Comparison of ENCODE assay signal across 1 cellular context in genomic region chr13:33285420-33286124, GRCh38.
TF ChIP-seq lines count a peak whose summit lies in the region.

Gene STARD13 (minus strand): TSS chr13:33285755. CDS start chr13:33285638, 117 bp downstream.

TF ChIP-seq in HEK293, 187 proteins besides CTCF, POLR2A, EP300 and RAD21 (continued from another document and continues in another):
- no peak for TF ChIP-seq ZBTB11 (tag by site-specific recombination; conservative IDR thresholded peaks at IDR 0.05; ENCODE audit: low read depth)
- TF ChIP-seq ZNF114 (tag by site-specific recombination; IDR thresholded peaks at IDR 0.05) = no peak
- 0 out of 2 replicates have a peak, but pooled peaks have one; percentile 26 for TF ChIP-seq FEZF1 (tag by site-specific recombination; IDR thresholded peaks at IDR 0.05)
- TF ChIP-seq ZNF830 (tag by site-specific recombination; IDR thresholded peaks at IDR 0.05; ENCODE audit: low read depth) = no peak
- peak; percentile 29; the same call in 1 of the 2 replicates for TF ChIP-seq ZNF561 (tag by site-specific recombination; IDR thresholded peaks at IDR 0.05; ENCODE audit: borderline replicate concordance)
- TF ChIP-seq ZNF324 (tag by site-specific recombination; IDR thresholded peaks at IDR 0.05) = 0 out of 2 replicates have a peak, but pooled peaks have one; percentile 11
- TF ChIP-seq ZNF426 (tag by site-specific recombination; IDR thresholded peaks at IDR 0.05) = 0 out of 2 replicates have a peak, but pooled peaks have one; percentile 6
- TF ChIP-seq ZNF416 (tag by site-specific recombination; IDR thresholded peaks at IDR 0.05) = no peak
- TF ChIP-seq ATF2 (tag by site-specific recombination; IDR thresholded peaks at IDR 0.05; ENCODE audit: low read depth) = no peak
- peak; percentile 45; the same call in 1 of the 2 replicates for TF ChIP-seq PRDM10 (tag by site-specific recombination; IDR thresholded peaks at IDR 0.05)
- no peak for TF ChIP-seq ZBTB7A (tag by site-specific recombination; IDR thresholded peaks at IDR 0.05; ENCODE audit: low read depth)
- no peak for TF ChIP-seq ZNF112 (tag by site-specific recombination; IDR thresholded peaks at IDR 0.05)
- TF ChIP-seq PATZ1 (tag by site-specific recombination; IDR thresholded peaks at IDR 0.05) = peak; percentile 42; the same call in 1 of the 2 replicates
- TF ChIP-seq TRIM28 (IDR thresholded peaks at IDR 0.05; ENCODE audit: borderline replicate concordance, low read length) = no peak
- no peak for TF ChIP-seq ZFP41 (tag by site-specific recombination; IDR thresholded peaks at IDR 0.05; ENCODE audit: borderline replicate concordance)
- TF ChIP-seq ZNF488 (tag by site-specific recombination; IDR thresholded peaks at IDR 0.05) = no peak
- TF ChIP-seq ZNF169 (tag by site-specific recombination; IDR thresholded peaks at IDR 0.05) = no peak
- no peak for TF ChIP-seq ZNF707 (tag by site-specific recombination; IDR thresholded peaks at IDR 0.05)
- no peak for TF ChIP-seq KLF10 (tag by site-specific recombination; IDR thresholded peaks at IDR 0.05)
- no peak for TF ChIP-seq ZSCAN18 (tag by site-specific recombination; IDR thresholded peaks at IDR 0.05)
- no peak for TF ChIP-seq BCL11A (tag by site-specific recombination; IDR thresholded peaks at IDR 0.05; ENCODE audit: low read depth)
- peak; percentile 81 for TF ChIP-seq ZNF335 (tag by site-specific recombination; conservative IDR thresholded peaks at IDR 0.05)
- TF ChIP-seq ZNF645 (tag by site-specific recombination; IDR thresholded peaks at IDR 0.05) = no peak
- peak; percentile 54; the same call in 1 of the 2 replicates for TF ChIP-seq ZBTB20 (tag by site-specific recombination; IDR thresholded peaks at IDR 0.05)
- TF ChIP-seq ZNF140 (tag by site-specific recombination; IDR thresholded peaks at IDR 0.05) = no peak
- TF ChIP-seq ZNF624 (tag by site-specific recombination; IDR thresholded peaks at IDR 0.05) = no peak
- no peak for TF ChIP-seq ZNF174 (tag by site-specific recombination; IDR thresholded peaks at IDR 0.05)
- no peak for TF ChIP-seq OSR2 (tag by site-specific recombination; IDR thresholded peaks at IDR 0.05)
- no peak for TF ChIP-seq ZNF280D (tag by site-specific recombination; IDR thresholded peaks at IDR 0.05)
- TF ChIP-seq ZNF76 (tag by site-specific recombination; IDR thresholded peaks at IDR 0.05; ENCODE audit: borderline replicate concordance, low read depth) = no peak
- no peak for TF ChIP-seq ZNF157 (tag by site-specific recombination; IDR thresholded peaks at IDR 0.05)
- TF ChIP-seq ZNF747 (tag by site-specific recombination; IDR thresholded peaks at IDR 0.05) = no peak
- no peak for TF ChIP-seq ZNF266 (tag by site-specific recombination; IDR thresholded peaks at IDR 0.05; ENCODE audit: low read depth)
- TF ChIP-seq MYNN (tag by site-specific recombination; IDR thresholded peaks at IDR 0.05; ENCODE audit: borderline replicate concordance) = no peak
- TF ChIP-seq KLF16 (tag by site-specific recombination; IDR thresholded peaks at IDR 0.05) = no peak; the same call in 1 of the 2 replicates
- peak; percentile 96 for TF ChIP-seq SCRT2 (tag by site-specific recombination; IDR thresholded peaks at IDR 0.05)
- peak; percentile 68; the same call in 1 of the 2 replicates for TF ChIP-seq ZNF629 (tag by site-specific recombination; IDR thresholded peaks at IDR 0.05)
- no peak for TF ChIP-seq ZNF19 (tag by site-specific recombination; IDR thresholded peaks at IDR 0.05; ENCODE audit: low read depth)
- no peak for TF ChIP-seq ZNF214 (tag by site-specific recombination; IDR thresholded peaks at IDR 0.05; ENCODE audit: borderline replicate concordance)
- TF ChIP-seq GFI1B (tag by site-specific recombination; IDR thresholded peaks at IDR 0.05) = no peak
- TF ChIP-seq GLI2 (tag by site-specific recombination; IDR thresholded peaks at IDR 0.05; ENCODE audit: borderline replicate concordance, low read depth) = no peak
- TF ChIP-seq MEIS1 (CRISPR knock-in tag; IDR thresholded peaks at IDR 0.05; ENCODE audit: borderline replicate concordance) = no peak
- TF ChIP-seq HOXC10 (CRISPR knock-in tag; IDR thresholded peaks at IDR 0.05) = no peak
- TF ChIP-seq ZBTB17 (tag by site-specific recombination; IDR thresholded peaks at IDR 0.05) = peak; percentile 87
- TF ChIP-seq ZNF580 (tag by site-specific recombination; IDR thresholded peaks at IDR 0.05) = no peak
- TF ChIP-seq ZNF391 (tag by site-specific recombination; IDR thresholded peaks at IDR 0.05; ENCODE audit: borderline replicate concordance, low read depth) = no peak
